In the genomic region with DNA sequence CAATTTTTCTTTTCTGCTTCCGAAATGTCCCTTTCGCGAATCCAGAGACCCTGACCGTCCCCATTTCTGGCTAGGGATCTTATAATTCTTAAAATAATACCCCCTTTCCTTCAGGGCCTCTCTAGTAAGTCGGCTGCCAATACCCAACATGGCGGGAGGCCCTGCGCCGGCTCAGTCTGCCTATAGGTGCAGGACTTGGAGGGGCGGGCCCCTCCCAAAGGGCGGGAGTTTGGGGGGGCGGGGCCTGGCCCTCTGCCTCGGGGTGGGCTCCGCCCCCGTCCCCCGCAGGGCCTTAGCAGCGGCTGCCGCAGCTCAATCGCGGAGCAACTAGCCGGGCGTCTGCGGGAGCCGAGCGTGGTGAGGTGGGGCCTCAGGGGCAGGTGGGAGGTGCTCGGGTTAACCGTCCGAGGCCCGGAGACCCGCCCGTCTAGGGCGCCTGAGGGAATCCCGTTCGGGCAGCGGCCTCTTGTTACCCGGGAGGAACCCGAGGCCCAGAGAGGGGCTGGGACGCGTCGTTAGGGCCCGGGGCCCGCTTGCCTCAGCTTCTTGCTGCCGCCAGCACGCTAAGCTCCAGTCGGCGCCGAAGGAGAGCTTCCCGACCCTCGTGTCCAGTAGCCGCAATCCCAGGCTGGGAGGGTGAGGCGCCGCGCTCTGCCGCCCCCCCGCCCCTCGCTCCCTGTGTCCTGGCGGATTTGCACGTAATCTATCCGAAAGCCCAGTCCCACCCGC, we compare ENCODE assay signal across 1 cellular context.
A peak's percentile ranks its signal among the peaks of the same experiment; 100 is the strongest.
TF ChIP-seq lines count a peak whose summit lies in the region.

A gene with protein sequence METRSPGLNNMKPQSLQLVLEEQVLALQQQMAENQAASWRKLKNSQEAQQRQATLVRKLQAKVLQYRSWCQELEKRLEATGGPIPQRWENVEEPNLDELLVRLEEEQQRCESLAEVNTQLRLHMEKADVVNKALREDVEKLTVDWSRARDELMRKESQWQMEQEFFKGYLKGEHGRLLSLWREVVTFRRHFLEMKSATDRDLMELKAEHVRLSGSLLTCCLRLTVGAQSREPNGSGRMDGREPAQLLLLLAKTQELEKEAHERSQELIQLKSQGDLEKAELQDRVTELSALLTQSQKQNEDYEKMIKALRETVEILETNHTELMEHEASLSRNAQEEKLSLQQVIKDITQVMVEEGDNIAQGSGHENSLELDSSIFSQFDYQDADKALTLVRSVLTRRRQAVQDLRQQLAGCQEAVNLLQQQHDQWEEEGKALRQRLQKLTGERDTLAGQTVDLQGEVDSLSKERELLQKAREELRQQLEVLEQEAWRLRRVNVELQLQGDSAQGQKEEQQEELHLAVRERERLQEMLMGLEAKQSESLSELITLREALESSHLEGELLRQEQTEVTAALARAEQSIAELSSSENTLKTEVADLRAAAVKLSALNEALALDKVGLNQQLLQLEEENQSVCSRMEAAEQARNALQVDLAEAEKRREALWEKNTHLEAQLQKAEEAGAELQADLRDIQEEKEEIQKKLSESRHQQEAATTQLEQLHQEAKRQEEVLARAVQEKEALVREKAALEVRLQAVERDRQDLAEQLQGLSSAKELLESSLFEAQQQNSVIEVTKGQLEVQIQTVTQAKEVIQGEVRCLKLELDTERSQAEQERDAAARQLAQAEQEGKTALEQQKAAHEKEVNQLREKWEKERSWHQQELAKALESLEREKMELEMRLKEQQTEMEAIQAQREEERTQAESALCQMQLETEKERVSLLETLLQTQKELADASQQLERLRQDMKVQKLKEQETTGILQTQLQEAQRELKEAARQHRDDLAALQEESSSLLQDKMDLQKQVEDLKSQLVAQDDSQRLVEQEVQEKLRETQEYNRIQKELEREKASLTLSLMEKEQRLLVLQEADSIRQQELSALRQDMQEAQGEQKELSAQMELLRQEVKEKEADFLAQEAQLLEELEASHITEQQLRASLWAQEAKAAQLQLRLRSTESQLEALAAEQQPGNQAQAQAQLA (N-terminal part only) (plus strand): TSS at position 718 of the 729 bp plus-strand sequence. CDS start 6,770 bp downstream, outside the sequence.

TF ChIP-seq in HepG2, 621 proteins besides CTCF, POLR2A, EP300 and RAD21 (continued from another document and continues in another):
- TF ChIP-seq, protein P1, sequence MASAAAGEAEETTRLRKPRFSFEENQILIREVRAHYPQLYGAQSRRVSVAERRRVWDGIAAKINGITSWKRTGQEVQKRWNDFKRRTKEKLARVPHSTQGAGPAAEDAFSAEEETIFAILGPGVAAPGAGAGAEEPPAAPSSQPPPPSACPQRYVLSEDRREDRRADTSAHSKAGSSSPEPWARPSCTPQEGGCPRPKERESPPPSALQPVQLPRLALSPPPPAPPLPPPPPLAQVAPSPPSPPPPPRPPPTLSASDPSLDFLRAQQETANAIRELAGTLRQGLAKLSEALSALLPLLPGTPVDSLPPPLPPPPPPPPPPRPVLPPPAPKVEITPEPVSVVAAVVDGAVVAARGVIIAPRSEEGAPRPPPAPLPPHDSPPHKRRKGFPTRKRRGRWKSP (CRISPR knock-in tag; IDR thresholded peaks at IDR 0.05) = peak; percentile 55
- TF ChIP-seq, protein P2, sequence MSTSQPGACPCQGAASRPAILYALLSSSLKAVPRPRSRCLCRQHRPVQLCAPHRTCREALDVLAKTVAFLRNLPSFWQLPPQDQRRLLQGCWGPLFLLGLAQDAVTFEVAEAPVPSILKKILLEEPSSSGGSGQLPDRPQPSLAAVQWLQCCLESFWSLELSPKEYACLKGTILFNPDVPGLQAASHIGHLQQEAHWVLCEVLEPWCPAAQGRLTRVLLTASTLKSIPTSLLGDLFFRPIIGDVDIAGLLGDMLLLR (CRISPR knock-in tag; IDR thresholded peaks at IDR 0.05) = no peak; the same call in 1 of the 2 replicates
- TF ChIP-seq, protein P3, sequence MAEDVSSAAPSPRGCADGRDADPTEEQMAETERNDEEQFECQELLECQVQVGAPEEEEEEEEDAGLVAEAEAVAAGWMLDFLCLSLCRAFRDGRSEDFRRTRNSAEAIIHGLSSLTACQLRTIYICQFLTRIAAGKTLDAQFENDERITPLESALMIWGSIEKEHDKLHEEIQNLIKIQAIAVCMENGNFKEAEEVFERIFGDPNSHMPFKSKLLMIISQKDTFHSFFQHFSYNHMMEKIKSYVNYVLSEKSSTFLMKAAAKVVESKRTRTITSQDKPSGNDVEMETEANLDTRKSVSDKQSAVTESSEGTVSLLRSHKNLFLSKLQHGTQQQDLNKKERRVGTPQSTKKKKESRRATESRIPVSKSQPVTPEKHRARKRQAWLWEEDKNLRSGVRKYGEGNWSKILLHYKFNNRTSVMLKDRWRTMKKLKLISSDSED (CRISPR knock-in tag; IDR thresholded peaks at IDR 0.05) = no peak
- TF ChIP-seq, protein P4, sequence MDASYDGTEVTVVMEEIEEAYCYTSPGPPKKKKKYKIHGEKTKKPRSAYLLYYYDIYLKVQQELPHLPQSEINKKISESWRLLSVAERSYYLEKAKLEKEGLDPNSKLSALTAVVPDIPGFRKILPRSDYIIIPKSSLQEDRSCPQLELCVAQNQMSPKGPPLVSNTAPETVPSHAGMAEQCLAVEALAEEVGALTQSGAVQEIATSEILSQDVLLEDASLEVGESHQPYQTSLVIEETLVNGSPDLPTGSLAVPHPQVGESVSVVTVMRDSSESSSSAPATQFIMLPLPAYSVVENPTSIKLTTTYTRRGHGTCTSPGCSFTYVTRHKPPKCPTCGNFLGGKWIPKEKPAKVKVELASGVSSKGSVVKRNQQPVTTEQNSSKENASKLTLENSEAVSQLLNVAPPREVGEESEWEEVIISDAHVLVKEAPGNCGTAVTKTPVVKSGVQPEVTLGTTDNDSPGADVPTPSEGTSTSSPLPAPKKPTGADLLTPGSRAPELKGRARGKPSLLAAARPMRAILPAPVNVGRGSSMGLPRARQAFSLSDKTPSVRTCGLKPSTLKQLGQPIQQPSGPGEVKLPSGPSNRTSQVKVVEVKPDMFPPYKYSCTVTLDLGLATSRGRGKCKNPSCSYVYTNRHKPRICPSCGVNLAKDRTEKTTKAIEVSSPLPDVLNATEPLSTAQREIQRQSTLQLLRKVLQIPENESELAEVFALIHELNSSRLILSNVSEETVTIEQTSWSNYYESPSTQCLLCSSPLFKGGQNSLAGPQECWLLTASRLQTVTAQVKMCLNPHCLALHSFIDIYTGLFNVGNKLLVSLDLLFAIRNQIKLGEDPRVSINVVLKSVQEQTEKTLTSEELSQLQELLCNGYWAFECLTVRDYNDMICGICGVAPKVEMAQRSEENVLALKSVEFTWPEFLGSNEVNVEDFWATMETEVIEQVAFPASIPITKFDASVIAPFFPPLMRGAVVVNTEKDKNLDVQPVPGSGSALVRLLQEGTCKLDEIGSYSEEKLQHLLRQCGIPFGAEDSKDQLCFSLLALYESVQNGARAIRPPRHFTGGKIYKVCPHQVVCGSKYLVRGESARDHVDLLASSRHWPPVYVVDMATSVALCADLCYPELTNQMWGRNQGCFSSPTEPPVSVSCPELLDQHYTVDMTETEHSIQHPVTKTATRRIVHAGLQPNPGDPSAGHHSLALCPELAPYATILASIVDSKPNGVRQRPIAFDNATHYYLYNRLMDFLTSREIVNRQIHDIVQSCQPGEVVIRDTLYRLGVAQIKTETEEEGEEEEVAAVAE (CRISPR knock-in tag; IDR thresholded peaks at IDR 0.05; ENCODE audit: borderline replicate concordance) = peak; percentile 32; the same call in 1 of the 2 replicates
- TF ChIP-seq, protein P5, sequence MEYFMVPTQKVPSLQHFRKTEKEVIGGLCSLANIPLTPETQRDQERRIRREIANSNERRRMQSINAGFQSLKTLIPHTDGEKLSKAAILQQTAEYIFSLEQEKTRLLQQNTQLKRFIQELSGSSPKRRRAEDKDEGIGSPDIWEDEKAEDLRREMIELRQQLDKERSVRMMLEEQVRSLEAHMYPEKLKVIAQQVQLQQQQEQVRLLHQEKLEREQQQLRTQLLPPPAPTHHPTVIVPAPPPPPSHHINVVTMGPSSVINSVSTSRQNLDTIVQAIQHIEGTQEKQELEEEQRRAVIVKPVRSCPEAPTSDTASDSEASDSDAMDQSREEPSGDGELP (IDR thresholded peaks at IDR 0.05; ENCODE audit: borderline replicate concordance, low read depth) = peak; percentile 4; the same call in 1 of the 2 replicates
- TF ChIP-seq ZNF335 (CRISPR knock-in tag; IDR thresholded peaks at IDR 0.05) (peak; percentile 86), ZBTB20 (CRISPR knock-in tag; IDR thresholded peaks at IDR 0.05; ENCODE audit: borderline replicate concordance, low read depth) (peak; percentile 60; the same call in 1 of the 2 replicates), ZNF382 (CRISPR knock-in tag; IDR thresholded peaks at IDR 0.05; ENCODE audit: borderline replicate concordance) (no peak), ZSCAN22 (CRISPR knock-in tag; IDR thresholded peaks at IDR 0.05) (no peak; the same call in 1 of the 2 replicates), SP2 (CRISPR knock-in tag; IDR thresholded peaks at IDR 0.05) (peak; percentile 60; the same call in 1 of the 2 replicates), ZFYVE20 (CRISPR knock-in tag; IDR thresholded peaks at IDR 0.05; ENCODE audit: borderline replicate concordance, low read depth) (no peak), NFKBIZ (CRISPR knock-in tag; IDR thresholded peaks at IDR 0.05) (peak; percentile 63), ZNF839 (CRISPR knock-in tag; IDR thresholded peaks at IDR 0.05; ENCODE audit: borderline replicate concordance) (peak; percentile 95; the same call in 1 of the 2 replicates), HOXA5 (CRISPR knock-in tag; IDR thresholded peaks at IDR 0.05) (peak; percentile 96), ZZZ3 (CRISPR knock-in tag; IDR thresholded peaks at IDR 0.05; ENCODE audit: borderline replicate concordance) (peak; percentile 46; the same call in 1 of the 2 replicates), DNMT3B (CRISPR knock-in tag; conservative IDR thresholded peaks at IDR 0.05) (0 out of 2 replicates have a peak, but pooled peaks have one; percentile 26), JUND (CRISPR knock-in tag; IDR thresholded peaks at IDR 0.05) (no peak; the same call in 1 of the 2 replicates), RFX1 (IDR thresholded peaks at IDR 0.05) (no peak), ZNF446 (CRISPR knock-in tag; IDR thresholded peaks at IDR 0.05) (peak; percentile 96), TRIM24 (CRISPR knock-in tag; IDR thresholded peaks at IDR 0.05) (no peak)
- TF ChIP-seq, protein P6, sequence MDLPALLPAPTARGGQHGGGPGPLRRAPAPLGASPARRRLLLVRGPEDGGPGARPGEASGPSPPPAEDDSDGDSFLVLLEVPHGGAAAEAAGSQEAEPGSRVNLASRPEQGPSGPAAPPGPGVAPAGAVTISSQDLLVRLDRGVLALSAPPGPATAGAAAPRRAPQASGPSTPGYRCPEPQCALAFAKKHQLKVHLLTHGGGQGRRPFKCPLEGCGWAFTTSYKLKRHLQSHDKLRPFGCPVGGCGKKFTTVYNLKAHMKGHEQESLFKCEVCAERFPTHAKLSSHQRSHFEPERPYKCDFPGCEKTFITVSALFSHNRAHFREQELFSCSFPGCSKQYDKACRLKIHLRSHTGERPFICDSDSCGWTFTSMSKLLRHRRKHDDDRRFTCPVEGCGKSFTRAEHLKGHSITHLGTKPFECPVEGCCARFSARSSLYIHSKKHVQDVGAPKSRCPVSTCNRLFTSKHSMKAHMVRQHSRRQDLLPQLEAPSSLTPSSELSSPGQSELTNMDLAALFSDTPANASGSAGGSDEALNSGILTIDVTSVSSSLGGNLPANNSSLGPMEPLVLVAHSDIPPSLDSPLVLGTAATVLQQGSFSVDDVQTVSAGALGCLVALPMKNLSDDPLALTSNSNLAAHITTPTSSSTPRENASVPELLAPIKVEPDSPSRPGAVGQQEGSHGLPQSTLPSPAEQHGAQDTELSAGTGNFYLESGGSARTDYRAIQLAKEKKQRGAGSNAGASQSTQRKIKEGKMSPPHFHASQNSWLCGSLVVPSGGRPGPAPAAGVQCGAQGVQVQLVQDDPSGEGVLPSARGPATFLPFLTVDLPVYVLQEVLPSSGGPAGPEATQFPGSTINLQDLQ (CRISPR knock-in tag; IDR thresholded peaks at IDR 0.05) = peak; percentile 97
- TF ChIP-seq, protein P7, sequence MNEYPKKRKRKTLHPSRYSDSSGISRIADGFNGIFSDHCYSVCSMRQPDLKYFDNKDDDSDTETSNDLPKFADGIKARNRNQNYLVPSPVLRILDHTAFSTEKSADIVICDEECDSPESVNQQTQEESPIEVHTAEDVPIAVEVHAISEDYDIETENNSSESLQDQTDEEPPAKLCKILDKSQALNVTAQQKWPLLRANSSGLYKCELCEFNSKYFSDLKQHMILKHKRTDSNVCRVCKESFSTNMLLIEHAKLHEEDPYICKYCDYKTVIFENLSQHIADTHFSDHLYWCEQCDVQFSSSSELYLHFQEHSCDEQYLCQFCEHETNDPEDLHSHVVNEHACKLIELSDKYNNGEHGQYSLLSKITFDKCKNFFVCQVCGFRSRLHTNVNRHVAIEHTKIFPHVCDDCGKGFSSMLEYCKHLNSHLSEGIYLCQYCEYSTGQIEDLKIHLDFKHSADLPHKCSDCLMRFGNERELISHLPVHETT (CRISPR knock-in tag; conservative IDR thresholded peaks at IDR 0.05) = peak; percentile 83
- TF ChIP-seq, protein P8, sequence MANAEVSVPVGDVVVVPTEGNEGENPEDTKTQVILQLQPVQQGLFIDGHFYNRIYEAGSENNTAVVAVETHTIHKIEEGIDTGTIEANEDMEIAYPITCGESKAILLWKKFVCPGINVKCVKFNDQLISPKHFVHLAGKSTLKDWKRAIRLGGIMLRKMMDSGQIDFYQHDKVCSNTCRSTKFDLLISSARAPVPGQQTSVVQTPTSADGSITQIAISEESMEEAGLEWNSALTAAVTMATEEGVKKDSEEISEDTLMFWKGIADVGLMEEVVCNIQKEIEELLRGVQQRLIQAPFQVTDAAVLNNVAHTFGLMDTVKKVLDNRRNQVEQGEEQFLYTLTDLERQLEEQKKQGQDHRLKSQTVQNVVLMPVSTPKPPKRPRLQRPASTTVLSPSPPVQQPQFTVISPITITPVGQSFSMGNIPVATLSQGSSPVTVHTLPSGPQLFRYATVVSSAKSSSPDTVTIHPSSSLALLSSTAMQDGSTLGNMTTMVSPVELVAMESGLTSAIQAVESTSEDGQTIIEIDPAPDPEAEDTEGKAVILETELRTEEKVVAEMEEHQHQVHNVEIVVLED (CRISPR knock-in tag; IDR thresholded peaks at IDR 0.05; ENCODE audit: borderline replicate concordance) = peak; percentile 78
- TF ChIP-seq, protein P9, sequence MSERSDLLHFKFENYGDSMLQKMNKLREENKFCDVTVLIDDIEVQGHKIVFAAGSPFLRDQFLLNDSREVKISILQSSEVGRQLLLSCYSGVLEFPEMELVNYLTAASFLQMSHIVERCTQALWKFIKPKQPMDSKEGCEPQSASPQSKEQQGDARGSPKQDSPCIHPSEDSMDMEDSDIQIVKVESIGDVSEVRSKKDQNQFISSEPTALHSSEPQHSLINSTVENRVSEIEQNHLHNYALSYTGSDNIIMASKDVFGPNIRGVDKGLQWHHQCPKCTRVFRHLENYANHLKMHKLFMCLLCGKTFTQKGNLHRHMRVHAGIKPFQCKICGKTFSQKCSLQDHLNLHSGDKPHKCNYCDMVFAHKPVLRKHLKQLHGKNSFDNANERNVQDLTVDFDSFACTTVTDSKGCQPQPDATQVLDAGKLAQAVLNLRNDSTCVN (CRISPR knock-in tag; IDR thresholded peaks at IDR 0.05; ENCODE audit: borderline replicate concordance) = peak; percentile 52
